Comparison of ENCODE assay signal across 8 cellular contexts in genomic region chr12:122421263-122421814, GRCh38.
DNase-seq lines count a peak whose midpoint lies in the region; ATAC-seq and TF ChIP-seq lines count a peak whose summit lies in the region.

No MANE protein-coding gene starts in this region.

- H3K36me3 ChIP-seq in brain microvascular endothelial cell (replicated peaks) = no peaks in the 10 kb centered on the region

- DNase-seq in AG20443 (ENCODE audit: low spot score) (peak; percentile 49), OCI-M1 (lab: John Stamatoyannopoulos, UW) (peak; percentile 72), brain microvascular endothelial cell (peak; percentile 26), iPS-NIHi7 (ENCODE audit: extremely low spot score) (peak; percentile 22)
- DNase-seq in stimulated activated CD4-positive, alpha-beta T cell treated with anti-CD3 and anti-CD28 coated beads, Interleukin-4, amount 100 ng/mL, for 24 hours = peak; percentile 26

- H3K4me3 ChIP-seq in brain microvascular endothelial cell (ENCODE audit: low read depth, low read length) = peak overlapping the region; percentile 81

- H3K27ac ChIP-seq in brain microvascular endothelial cell = peak overlapping the region; percentile 94

- peak; percentile 3 for TF ChIP-seq CTCF in brain microvascular endothelial cell (IDR thresholded peaks at IDR 0.05; ENCODE audit: low read depth, low read length, missing control alignments)

- ATAC-seq in GM21717 (IDR thresholded peaks at IDR 0.05; ENCODE audit: unreplicated experiment) (peak; percentile 5), GM19463 (IDR thresholded peaks at IDR 0.05; ENCODE audit: unreplicated experiment) (no peak), GM21390 (IDR thresholded peaks at IDR 0.05; ENCODE audit: unreplicated experiment) (no peak)

- in situ Hi-C loops in brain microvascular endothelial cell (cut with HindIII; ENCODE audit: low pct_ligation_motif_present, low sequenced_read_pairs) = no loop called here

- H3K27me3 ChIP-seq in brain microvascular endothelial cell (replicated peaks) = no peaks in the 10 kb centered on the region

Comparison
In these comparisons a context has a peak if more than half of its experiments do, and no peak if none do; other contexts are left out.
1. DNase-seq: peak in every context shown above with its lines; median percentile 72 in OCI-M1; 49 in AG20443; 26 in brain microvascular endothelial cell; 26 in stimulated activated CD4-positive, alpha-beta T cell treated with anti-CD3 and anti-CD28 coated beads, Interleukin-4, amount 100 ng/mL, for 24 hours; 22 in iPS-NIHi7.